Comparison of ENCODE assay signal across 26 cellular contexts in genomic region chr5:104702212-104702611, GRCh38.
"Had no signal": no experiment of that assay in that cellular context is flagged by ENCODE, and none has a peak within 500 bp of the region (broad histone marks: within the 10 kb centered on the region; RNA-seq: fewer than 3 reads in every experiment).

No MANE protein-coding gene starts in this region.

- H3K4me2 ChIP-seq: KMS-11 had no signal

- H3K4me1 ChIP-seq: adrenal gland, Peyer's patch had no signal

- H3K27ac ChIP-seq: adrenal gland, cardiac muscle cell, KMS-11, Peyer's patch had no signal

- H3K27me3 Mint-ChIP-seq: activated naive CD8-positive, alpha-beta T cell treated with anti-CD3 and anti-CD28 coated beads, Interleukin-2, amount 10 ng/mL, durations not matched to agents 7 days and 5 days had no signal

- H3K36me3 Mint-ChIP-seq: activated naive CD8-positive, alpha-beta T cell treated with anti-CD3 and anti-CD28 coated beads, Interleukin-2, amount 10 ng/mL, durations not matched to agents 7 days and 5 days had no signal

- H3K27ac Mint-ChIP-seq: activated CD8-positive, alpha-beta T cell treated with anti-CD3 and anti-CD28 coated beads, Interleukin-2, amount 10 ng/mL, durations not matched to agents 7 days and 5 days; activated naive CD8-positive, alpha-beta T cell treated with anti-CD3 and anti-CD28 coated beads, Interleukin-2, amount 10 ng/mL, durations not matched to agents 7 days and 5 days; T-helper 1 cell treated with Interleukin-12 subunit alpha and Interleukin-12 subunit beta and Interleukin-4 antibody, amounts not matched to agents 30 μg/mL and 1 μg/mL, for 36 hours; WTC11 had no signal

- DNase-seq: activated CD4-positive, alpha-beta T cell treated with anti-CD3 and anti-CD28 coated beads for 48 hours; activated CD4-positive, alpha-beta T cell treated with anti-CD3 and anti-CD28 coated beads, Interleukin-2, amount 50 U/mL, for 4 hours; activated CD4-positive, CD25-positive, alpha-beta regulatory T cell treated with anti-CD3 and anti-CD28 coated beads, Interleukin-2, amount 50 U/mL, for 72 hours; activated CD8-positive, alpha-beta memory T cell treated with anti-CD3 and anti-CD28 coated beads, Interleukin-2, amount 50 U/mL, for 48 hours; activated CD8-positive, alpha-beta T cell treated with anti-CD3 and anti-CD28 coated beads, Interleukin-2, amount 10 ng/mL, durations not matched to agents 7 days and 5 days; activated naive CD4-positive, alpha-beta T cell treated with anti-CD3 and anti-CD28 coated beads, Interleukin-2, amount 50 U/mL, for 16 hours; activated naive CD8-positive, alpha-beta T cell treated with anti-CD3 and anti-CD28 coated beads, Interleukin-2, amount 10 ng/mL, durations not matched to agents 7 days and 5 days; activated T-cell treated with anti-CD3 and anti-CD28 coated beads, Interleukin-2, amount 50 U/mL, for 1 hour; adrenal gland; aorta; cerebellar nuclear complex; NCI-H1105 treated with DMSO at 0.1 percent for 48 hours; NCI-H146; NCI-H1930; NCI-H345; NCI-H510A; NCI-H526 treated with DMSO at 0.1 percent for 48 hours; NCI-H82; NK-92 treated with Interleukin-12 subunit alpha and Interleukin-12 subunit beta, amount 100 ng/mL, for 24 hours; OCI-M1; Peyer's patch; SHP77 treated with DMSO at 0.1 percent for 48 hours had no signal

- H3K9ac ChIP-seq: KMS-11 had no signal

- H3K4me3 Mint-ChIP-seq: activated CD8-positive, alpha-beta T cell treated with anti-CD3 and anti-CD28 coated beads, Interleukin-2, amount 10 ng/mL, durations not matched to agents 7 days and 5 days; activated naive CD8-positive, alpha-beta T cell treated with anti-CD3 and anti-CD28 coated beads, Interleukin-2, amount 10 ng/mL, durations not matched to agents 7 days and 5 days; T-helper 1 cell treated with Interleukin-12 subunit alpha and Interleukin-12 subunit beta and Interleukin-4 antibody, amounts not matched to agents 30 μg/mL and 1 μg/mL, for 36 hours; WTC11 had no signal

- H3K27me3 ChIP-seq: adrenal gland, cardiac muscle cell, Peyer's patch had no signal

- H3K36me3 ChIP-seq: adrenal gland, cardiac muscle cell, Peyer's patch had no signal

- H3K4me1 Mint-ChIP-seq: activated naive CD8-positive, alpha-beta T cell treated with anti-CD3 and anti-CD28 coated beads, Interleukin-2, amount 10 ng/mL, durations not matched to agents 7 days and 5 days had no signal

- ATAC-seq: activated CD8-positive, alpha-beta T cell treated with anti-CD3 and anti-CD28 coated beads, Interleukin-2, amount 10 ng/mL, durations not matched to agents 7 days and 5 days; WTC11 had no signal

- H3K4me3 ChIP-seq: adrenal gland, cardiac muscle cell, Peyer's patch had no signal
